ENCODE assay signal across 26 cellular contexts in the genomic region with DNA sequence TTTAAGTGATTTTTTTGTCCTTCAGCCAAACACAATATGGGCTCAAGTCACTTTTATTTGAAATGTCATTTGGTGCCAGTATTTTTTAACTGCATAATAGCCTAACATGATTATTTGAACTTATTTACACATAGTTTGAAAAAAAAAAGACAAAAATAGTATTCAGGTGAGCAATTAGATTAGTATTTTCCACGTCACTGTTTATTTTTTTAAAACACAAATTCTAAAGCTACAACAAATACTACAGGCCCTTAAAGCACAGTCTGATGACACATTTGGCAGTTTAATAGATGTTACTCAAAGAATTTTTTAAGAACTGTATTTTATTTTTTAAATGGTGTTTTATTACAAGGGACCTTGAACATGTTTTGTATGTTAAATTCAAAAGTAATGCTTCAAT.
DNase-seq lines count a peak whose midpoint lies in the region; ATAC-seq and TF ChIP-seq lines count a peak whose summit lies in the region.
"Had no signal": no experiment of that assay in that cellular context is flagged by ENCODE, and none has a peak within 500 bp of the region (broad histone marks: within the 10 kb centered on the region; RNA-seq: fewer than 3 reads in every experiment).

No MANE protein-coding gene starts in this region.

- H3K4me3 Mint-ChIP-seq in MCF 10A (ENCODE audit: unreplicated experiment): no peak overlapping the region
- H3K4me3 Mint-ChIP-seq: activated CD8-positive, alpha-beta T cell treated with anti-CD3 and anti-CD28 coated beads for 36 hours; B cell; memory B cell had no signal

- ATAC-seq in GM19452 (IDR thresholded peaks at IDR 0.05; ENCODE audit: unreplicated experiment): no peak
- no peak for ATAC-seq in HG02798 (IDR thresholded peaks at IDR 0.05; ENCODE audit: poor library complexity, unreplicated experiment)
- ATAC-seq in HG03108 (IDR thresholded peaks at IDR 0.05; ENCODE audit: unreplicated experiment): no peak
- ATAC-seq: activated CD4-positive, CD25-positive, alpha-beta regulatory T cell treated with anti-CD3 and anti-CD28 coated beads, Interleukin-2, amount 50 U/mL, for 24 hours; activated CD8-positive, alpha-beta T cell treated with anti-CD3 and anti-CD28 coated beads for 36 hours; heart left ventricle had no signal

- no peaks in the 10 kb centered on the region for H4K20me1 ChIP-seq in mammary epithelial cell (ENCODE audit: insufficient read depth, low read length)

- no peaks in the 10 kb centered on the region for H3K9me3 Mint-ChIP-seq in MCF 10A (ENCODE audit: unreplicated experiment)
- H3K9me3 Mint-ChIP-seq: activated CD8-positive, alpha-beta T cell treated with anti-CD3 and anti-CD28 coated beads for 36 hours had no signal

- H3K9ac ChIP-seq in mammary epithelial cell (ENCODE audit: insufficient read depth, low read length): no peak overlapping the region
- H3K9ac ChIP-seq: KMS-11 had no signal

- dilution Hi-C loops in mammary epithelial cell (cut with HindIII; ENCODE audit: low sequenced_read_pairs): no loop called here

- no peaks in the 10 kb centered on the region for H3K36me3 Mint-ChIP-seq in MCF 10A (ENCODE audit: insufficient read depth, unreplicated experiment)
- H3K36me3 Mint-ChIP-seq: memory B cell had no signal

- BruUV-seq in MCF 10A (replicated peaks; lab: Mats Ljungman, UMichigan): no TSS peak
- no TSS peak for BruUV-seq in mammary epithelial cell (replicated peaks; lab: Mats Ljungman, UMichigan)

- H3K79me2 ChIP-seq in mammary epithelial cell (ENCODE audit: insufficient read depth, low read length): no peaks in the 10 kb centered on the region

- WGBS in mammary epithelial cell (ENCODE audit: low coverage, missing lambda C conversion rate): 81% methylated on average over 1 of the region's 1 CpG

- no peak overlapping the region for H3K27ac ChIP-seq in mammary epithelial cell (ENCODE audit: insufficient read depth, low read depth, low read length)
- H3K27ac ChIP-seq: 22Rv1, brain microvascular endothelial cell, heart left ventricle, KMS-11, Peyer's patch had no signal

- H2AFZ ChIP-seq in mammary epithelial cell (ENCODE audit: low read depth, low read length): no peak overlapping the region

- TF ChIP-seq CTCF in MCF 10A (IDR thresholded peaks at IDR 0.05; ENCODE audit: unreplicated experiment): no peak
- no peak for TF ChIP-seq CTCF in mammary epithelial cell (conservative IDR thresholded peaks at IDR 0.05 in 1 of 2, IDR thresholded peaks at IDR 0.05 in 1 of 2; ENCODE audit: extremely low read depth in 1 of 2, insufficient read depth in 1 of 2, low read depth in 1 of 2, low read length in 2 of 2)

- no peak overlapping the region for H3K4me3 ChIP-seq in mammary epithelial cell (replicated peaks in 1 of 3; ENCODE audit: insufficient read depth in 1 of 3, low read depth in 2 of 3, low read length in 3 of 3)
- H3K4me3 ChIP-seq: heart left ventricle, Peyer's patch had no signal

- H3K27me3 ChIP-seq in mammary epithelial cell (ENCODE audit: insufficient read depth, low read length): no peaks in the 10 kb centered on the region
- H3K27me3 ChIP-seq: brain microvascular endothelial cell, heart left ventricle, Peyer's patch had no signal

- H3K9me3 ChIP-seq in mammary epithelial cell (replicated peaks; ENCODE audit: insufficient read depth, low read length): no peaks in the 10 kb centered on the region
- H3K9me3 ChIP-seq: heart left ventricle, Peyer's patch had no signal

- intact Hi-C loops in MCF 10A (cut with micrococcal nuclease): no loop called here
- intact Hi-C loops in mammary epithelial cell (cut with micrococcal nuclease): no loop called here

- peaks cover 40% of the 10 kb centered on the region for H3K4me1 Mint-ChIP-seq in MCF 10A (ENCODE audit: insufficient read depth, unreplicated experiment)
- H3K4me1 Mint-ChIP-seq: B cell, memory B cell had no signal

- H3K4me2 ChIP-seq in mammary epithelial cell (ENCODE audit: insufficient read depth, low read depth, low read length): no peak overlapping the region
- H3K4me2 ChIP-seq: KMS-11 had no signal

- H3K36me3 ChIP-seq in mammary epithelial cell (ENCODE audit: insufficient read depth, low read length): no peaks in the 10 kb centered on the region
- H3K36me3 ChIP-seq: Peyer's patch had no signal

- DNase-seq in MCF 10A (ENCODE audit: unreplicated experiment): peak; percentile 31
- no peak for DNase-seq in mammary epithelial cell
- peak; percentile 33 for DNase-seq in astrocyte of the hippocampus (ENCODE audit: low read depth, low spot score)
- DNase-seq in fibroblast of peridontal ligament (ENCODE audit: extremely low read depth): peak; percentile 32
- no peak for DNase-seq in GM03348 (ENCODE audit: low spot score)
- DNase-seq: activated CD8-positive, alpha-beta T cell treated with anti-CD3 and anti-CD28 coated beads for 36 hours; activated effector memory CD4-positive, alpha-beta T cell treated with anti-CD3 and anti-CD28 coated beads, Interleukin-2, amount 50 U/mL, for 16 hours; brain microvascular endothelial cell; DMS79 treated with DMSO at 0.1 percent for 48 hours; heart left ventricle; NCI-H1694 treated with DMSO at 0.1 percent for 48 hours; NCI-H2171; NCI-H524; Peyer's patch; SIG-M5; small intestine; stimulated activated CD4-positive, alpha-beta T cell treated with anti-CD3 and anti-CD28 coated beads, Interleukin-1b, Interleukin-23, amount 100 ng/mL, for 48 hours; T-helper 1 cell had no signal

- H3K27ac Mint-ChIP-seq in MCF 10A (ENCODE audit: low read depth, unreplicated experiment): peak overlapping the region; percentile 28
- H3K27ac Mint-ChIP-seq: activated CD8-positive, alpha-beta T cell treated with anti-CD3 and anti-CD28 coated beads for 36 hours; B cell; memory B cell had no signal

- CTCF ChIA-PET in MCF 10A (lab: Yijun Ruan, JAX) (interaction anchor here (0.5 to 1.2 kb wide), 3 partner anchors 24 to 36 kb away, joined by 3 to 5 read pairs (median 4); no protein-coding TSS in a partner anchor), mammary epithelial cell (lab: Charles Lee; ENCODE audit: low non-redundant PET) (no interaction called here)

- POLR2A ChIA-PET in MCF 10A (lab: Yijun Ruan, JAX): interaction anchor here (1.0 kb wide), 1 partner anchor 49 kb away, joined by 4 read pairs; no protein-coding TSS in a partner anchor

- no peaks in the 10 kb centered on the region for H3K27me3 Mint-ChIP-seq in MCF 10A (ENCODE audit: insufficient read depth, unreplicated experiment)

- in situ Hi-C loops in mammary epithelial cell (cut with MboI; ENCODE audit: low sequenced_read_pairs in 2 of 2): no loop called here

- peaks cover 19% of the 10 kb centered on the region for H3K4me1 ChIP-seq in mammary epithelial cell (ENCODE audit: insufficient read depth, low read length)
- H3K4me1 ChIP-seq: heart left ventricle, Peyer's patch had no signal

Comparison
In these comparisons a context has a peak if more than half of its experiments do, and no peak if none do; other contexts are left out.
1. DNase-seq: peak in MCF 10A (single experiment), astrocyte of the hippocampus (single experiment) and fibroblast of peridontal ligament (single experiment); none in mammary epithelial cell (single experiment) and GM03348 (single experiment).